ENCODE assay signal across 26 cellular contexts in the genomic region with DNA sequence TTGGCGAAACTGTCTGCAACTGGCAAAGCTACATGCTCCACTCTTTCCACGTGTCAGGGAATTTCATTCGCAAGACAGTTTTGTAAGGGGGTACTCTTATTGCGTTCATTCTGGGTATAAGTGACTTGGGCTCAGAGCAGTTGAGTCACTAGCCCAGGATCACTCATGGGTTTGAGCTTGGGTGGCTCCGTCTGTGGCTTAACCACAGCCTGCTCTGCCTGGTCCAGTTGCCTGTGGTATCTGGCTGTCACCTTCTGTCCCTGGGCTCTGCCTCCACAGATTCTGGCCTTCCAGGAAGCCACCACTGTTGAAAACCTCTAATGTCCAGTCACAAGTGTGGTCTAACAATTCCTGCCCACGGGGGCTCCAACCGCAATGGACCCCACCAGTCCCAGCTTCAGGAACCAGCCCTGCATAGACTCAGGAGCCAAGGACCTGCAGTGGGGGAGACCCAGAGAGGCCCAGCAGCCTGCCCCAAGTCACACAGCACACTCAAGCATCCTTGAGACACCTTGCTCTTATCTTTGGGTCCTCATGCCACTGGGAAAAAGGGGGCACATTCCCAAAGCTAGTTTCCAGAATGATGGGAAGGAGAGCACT. TPM values are rescaled to one million over a fixed set of nuclear protein-coding genes. Genes with fewer than 3 reads are reported as not detected.
A peak's percentile ranks its signal among the peaks of the same experiment; 100 is the strongest.
DNase-seq lines count a peak whose midpoint lies in the region; ATAC-seq, FAIRE-seq and TF ChIP-seq lines count a peak whose summit lies in the region.
"Had no signal": no experiment of that assay in that cellular context is flagged by ENCODE, and none has a peak within 500 bp of the region (broad histone marks: within the 10 kb centered on the region; RNA-seq: fewer than 3 reads in every experiment).

No MANE protein-coding gene starts in this region.

- CTCF ChIA-PET in RWPE1 (lab: Yijun Ruan, JAX), result interaction anchor here (2.2 to 3.7 kb wide), 2 partner anchors 19 to 20 kb away, joined by 5 to 9 read pairs; no protein-coding TSS in a partner anchor

- no peak overlapping the region for H3K4ac ChIP-seq in H9 (ENCODE audit: low read depth, low read length)

- no peak overlapping the region for H3K27ac ChIP-seq in H9 (ENCODE audit: insufficient read length, low read depth, low read length)
- H3K27ac ChIP-seq in RWPE2 (ENCODE audit: poor library complexity, severe bottlenecking), result no peak overlapping the region
- H3K27ac ChIP-seq in kidney (ENCODE audit: low read depth in 2 of 2, low read length in 2 of 2), result no peak overlapping the region
- H3K27ac ChIP-seq in sigmoid colon, result no peak overlapping the region
- no peak overlapping the region for H3K27ac ChIP-seq in RWPE1
- H3K27ac ChIP-seq: Peyer's patch, SK-N-MC had no signal

- H3K36me3 ChIP-seq in RWPE2 (ENCODE audit: low read depth), result no peaks in the 10 kb centered on the region
- H3K36me3 ChIP-seq in kidney (ENCODE audit: control insufficient read depth in 1 of 2, insufficient read depth in 2 of 2, low read length in 2 of 2), result peaks cover 3 to 13% of the 10 kb centered on the region in 2 donors
- H3K36me3 ChIP-seq in sigmoid colon, result no peaks in the 10 kb centered on the region
- H3K36me3 ChIP-seq: BE2C had no signal

- TF ChIP-seq CTCF in H9 (conservative IDR thresholded peaks at IDR 0.05) (no peak), RWPE2 (IDR thresholded peaks at IDR 0.05; ENCODE audit: poor library complexity, severe bottlenecking) (no peak), kidney (IDR thresholded peaks at IDR 0.05; ENCODE audit: borderline replicate concordance, extremely low read depth, insufficient read depth) (no peak), sigmoid colon (IDR thresholded peaks at IDR 0.05) (no peak), RWPE1 (conservative IDR thresholded peaks at IDR 0.05; ENCODE audit: low read depth) (no peak)

- no peak overlapping the region for H2BK120ac ChIP-seq in H9 (ENCODE audit: low read depth, low read length, poor library complexity, severe bottlenecking)

- POLR2A ChIA-PET in RWPE1 (lab: Yijun Ruan, JAX; ENCODE audit: low non-redundant PET), result no interaction called here

- H4K8ac ChIP-seq in H9 (replicated peaks; ENCODE audit: insufficient read length, low read depth, low read length), result no peak overlapping the region

- no peak overlapping the region for H3K18ac ChIP-seq in H9 (ENCODE audit: insufficient read length, low read depth, low read length)

- intact Hi-C loops in kidney (cut with DNase I), result loop anchor here (10.0 kb wide), 1 partner anchor 206 kb away; no protein-coding TSS in a partner anchor
- intact Hi-C loops in sigmoid colon (cut with DNase I), result no loop called here
- intact Hi-C loops in posterior vena cava (cut with DNase I), result no loop called here

- H2BK15ac ChIP-seq in H9 (ENCODE audit: low read depth, low read length), result no peak overlapping the region

- H3K4me1 ChIP-seq in H9 (ENCODE audit: insufficient read depth, low read length), result no peaks in the 10 kb centered on the region
- no peaks in the 10 kb centered on the region for H3K4me1 ChIP-seq in RWPE2 (ENCODE audit: insufficient read depth, poor library complexity, severe bottlenecking)
- H3K4me1 ChIP-seq in kidney (ENCODE audit: control insufficient read depth in 1 of 2, insufficient read depth in 1 of 2, low read depth in 1 of 2, low read length in 2 of 2), result peaks cover 0 to 3% of the 10 kb centered on the region in 2 donors
- H3K4me1 ChIP-seq in sigmoid colon, result no peaks in the 10 kb centered on the region
- H3K4me1 ChIP-seq: BE2C, Peyer's patch had no signal

- WGBS in H9 (ENCODE audit: extremely low coverage, insufficient read length, low lambda C conversion rate), result no CpG with 5 or more reads among the region's 7 CpGs
- WGBS in sigmoid colon, 2 donors, result 82 to 91% methylated on average over 7 of the region's 7 CpGs

- no peaks in the 10 kb centered on the region for H3K4me1 Mint-ChIP-seq in H9
- H3K4me1 Mint-ChIP-seq: CD4-positive, CD25-positive, alpha-beta regulatory T cell had no signal

- no peaks in the 10 kb centered on the region for H3K27me3 ChIP-seq in H9 (ENCODE audit: insufficient read depth, low read length)
- H3K27me3 ChIP-seq in RWPE2 (ENCODE audit: insufficient read depth, poor library complexity, severe bottlenecking), result no peaks in the 10 kb centered on the region
- H3K27me3 ChIP-seq in sigmoid colon, result peaks cover 0 to 3% (median 0%) of the 10 kb centered on the region in 3 donors
- H3K27me3 ChIP-seq: BE2C, Peyer's patch had no signal

- H2BK20ac ChIP-seq in H9 (ENCODE audit: low read depth, low read length, poor library complexity, severe bottlenecking), result no peak overlapping the region

- H3K27me3 Mint-ChIP-seq in H9 (ENCODE audit: low read depth), result peaks cover 27% of the 10 kb centered on the region
- H3K27me3 Mint-ChIP-seq: CD4-positive, CD25-positive, alpha-beta regulatory T cell had no signal

- no peak overlapping the region for H2AFZ ChIP-seq in H9 (ENCODE audit: low read length)

- H3K56ac ChIP-seq in H9 (ENCODE audit: insufficient read length, low read depth, low read length), result no peak overlapping the region

- H3K14ac ChIP-seq in H9 (ENCODE audit: insufficient read depth, low read length), result peak overlapping the region; percentile 22; the same call in 1 of the 2 replicates

- no peak overlapping the region for H3K23ac ChIP-seq in H9 (ENCODE audit: insufficient read length, low read depth, low read length)

- H3K23me2 ChIP-seq in H9 (ENCODE audit: insufficient read length, low read depth, low read length, poor library complexity, severe bottlenecking), result no peaks in the 10 kb centered on the region

- TF ChIP-seq POLR2A in sigmoid colon (IDR thresholded peaks at IDR 0.05) (no peak), GM12892 (IDR thresholded peaks at IDR 0.05; ENCODE audit: low read depth, low read length) (no peak)

- H3K9ac ChIP-seq in H9 (ENCODE audit: extremely low read depth, insufficient read length, low read length), result no peak overlapping the region
- H3K9ac ChIP-seq in kidney (ENCODE audit: low read length in 2 of 2), result no peak overlapping the region

- no peak overlapping the region for H2BK5ac ChIP-seq in H9 (ENCODE audit: insufficient read length, low read length)

- no peak overlapping the region for H3K4me3 Mint-ChIP-seq in H9
- H3K4me3 Mint-ChIP-seq: CD4-positive, CD25-positive, alpha-beta regulatory T cell had no signal

- no peak overlapping the region for H2BK12ac ChIP-seq in H9 (ENCODE audit: insufficient read length, low read depth, low read length)

- no peaks in the 10 kb centered on the region for H3K79me2 ChIP-seq in H9 (ENCODE audit: insufficient read depth, low read length)

- H3K9me3 ChIP-seq in H9 (ENCODE audit: control insufficient read depth, low read depth, low read length) (no peaks in the 10 kb centered on the region), RWPE2 (ENCODE audit: severe bottlenecking) (no peaks in the 10 kb centered on the region), kidney (ENCODE audit: control insufficient read depth in 1 of 2, low read length in 2 of 2) (no peaks in the 10 kb centered on the region), sigmoid colon (no peaks in the 10 kb centered on the region)
- H3K9me3 ChIP-seq: BE2C, Peyer's patch had no signal

- no peak overlapping the region for H3K4me2 ChIP-seq in H9 (ENCODE audit: insufficient read depth, insufficient read length, low read length)

- no peak for FAIRE-seq in kidney (lab: Jason Lieb, UNC)
- FAIRE-seq in GM12892 (lab: Jason Lieb, UNC), result no peak
- FAIRE-seq: GM19239, H54 had no signal

- no peaks in the 10 kb centered on the region for H3K79me1 ChIP-seq in H9 (ENCODE audit: insufficient read depth, low read depth, low read length, poor library complexity, severe bottlenecking)

- DNase-seq in H9 (no peak), RWPE2 (ENCODE audit: low spot score) (peak; percentile 15), kidney (peak; percentile 41), sigmoid colon (peak; percentile 32), RWPE1 (ENCODE audit: low spot score) (no peak), posterior vena cava (ENCODE audit: low spot score) (no peak), GM12892 (ENCODE audit: insufficient read length) (no peak)
- DNase-seq: BE2C; CD4-positive, CD25-positive, alpha-beta regulatory T cell; EL; GF-D8; KBM-7; NCI-H1105 treated with DMSO at 0.1 percent for 48 hours; NCI-H1694; NCI-H2081; NCI-H2171 treated with DMSO at 0.1 percent for 48 hours; NCI-H446; NCI-H526; Peyer's patch; SHP77 had no signal

- TF ChIP-seq EP300 in sigmoid colon (IDR thresholded peaks at IDR 0.05), result no peak

- no peak overlapping the region for H2AK5ac ChIP-seq in H9 (ENCODE audit: insufficient read length, low read length)

- H3K36me3 Mint-ChIP-seq in H9 (ENCODE audit: insufficient read depth in 1 of 3, low read depth in 3 of 3), result peaks cover 0 to 2% (median 0%) of the 10 kb centered on the region in 3 experiments; a peak in 2 of 7 replicates
- H3K36me3 Mint-ChIP-seq: CD4-positive, CD25-positive, alpha-beta regulatory T cell had no signal

- no peaks in the 10 kb centered on the region for H3K9me3 Mint-ChIP-seq in H9

- H4K20me1 ChIP-seq in H9 (ENCODE audit: control insufficient read depth, insufficient read depth, insufficient read length), result no peaks in the 10 kb centered on the region

- H3T11ph ChIP-seq in H9 (ENCODE audit: low read length), result no peak overlapping the region

- H4K5ac ChIP-seq in H9 (ENCODE audit: insufficient read length, low read depth, low read length), result no peak overlapping the region

- H4K91ac ChIP-seq in H9 (ENCODE audit: insufficient read length, low read depth, low read length), result no peak overlapping the region

- H3K4me3 ChIP-seq in RWPE2 (ENCODE audit: severe bottlenecking) (no peak overlapping the region), kidney (ENCODE audit: low read length in 2 of 2) (no peak overlapping the region), sigmoid colon (no peak overlapping the region)
- H3K4me3 ChIP-seq: Peyer's patch, SK-N-MC had no signal

- ATAC-seq in RWPE2 (ENCODE audit: low read depth) (no peak), GM21619 (IDR thresholded peaks at IDR 0.05; ENCODE audit: unreplicated experiment) (no peak)

- H3K27ac Mint-ChIP-seq in H9, result no peak overlapping the region

RNA-seq across cellular contexts. Expression of a gene that starts 10.4 kb away (rescaled TPM):
- 1.8 and 3.3 TPM in 2 replicates for total RNA-seq in H9 (2021)
- 202 TPM for total RNA-seq in kidney
- polyA plus RNA-seq in kidney (ENCODE audit: insufficient read depth, low read depth, low replicate concordance), result 155 TPM
- total RNA-seq in sigmoid colon, result 1 to 10 TPM in 1 of 4 donors, not detected in 3; 1.4 TPM
- polyA plus RNA-seq in sigmoid colon, result 1 to 10 TPM; 2.5 to 6.9 (median 4.8) TPM
- total RNA-seq in posterior vena cava, result not detected
- not detected for polyA plus RNA-seq in GM12892 (2012; ENCODE audit: missing spikeins)
- total RNA-seq: A673; CD4-positive, CD25-positive, alpha-beta regulatory T cell; OCI-LY7 had no signal
- polyA plus RNA-seq: CD4-positive, CD25-positive, alpha-beta regulatory T cell had no signal

RNA-seq across cellular contexts. Expression of a gene that starts 10.6 kb away (rescaled TPM):
- total RNA-seq in H9 (2021) (0.20 and 0.81 TPM in 2 replicates), kidney (5.3 TPM), sigmoid colon (not detected), posterior vena cava (under 1 TPM in 1 of 2 donors, not detected in 1; 0.65 TPM)
- polyA plus RNA-seq in kidney (ENCODE audit: insufficient read depth, low read depth, low replicate concordance) (43.5 TPM), sigmoid colon (under 1 TPM in 1 of 3 donors, not detected in 2; 0.66 TPM)
- polyA plus RNA-seq in GM12892 (2012; ENCODE audit: missing spikeins), result not detected
- total RNA-seq: A673; CD4-positive, CD25-positive, alpha-beta regulatory T cell; OCI-LY7 had no signal
- polyA plus RNA-seq: CD4-positive, CD25-positive, alpha-beta regulatory T cell had no signal

Comparison
In these comparisons a context has a peak if more than half of its experiments do, and no peak if none do; other contexts are left out.
1. DNase-seq: peak in RWPE2 (single experiment), kidney (single experiment) and sigmoid colon (single experiment); none in H9 (single experiment), RWPE1 (single experiment), posterior vena cava (single experiment) and GM12892 (single experiment).
2. RNA of a gene that starts 10.4 kb away (total RNA-seq): 202 TPM in kidney (single experiment); 1.8 to 3.3 TPM in H9, 1.4 TPM in sigmoid colon and not detected in posterior vena cava; every median in the first group is over 10 times any median in the second.